Comparison of ENCODE assay signal across 35 cellular contexts in the genomic region with DNA sequence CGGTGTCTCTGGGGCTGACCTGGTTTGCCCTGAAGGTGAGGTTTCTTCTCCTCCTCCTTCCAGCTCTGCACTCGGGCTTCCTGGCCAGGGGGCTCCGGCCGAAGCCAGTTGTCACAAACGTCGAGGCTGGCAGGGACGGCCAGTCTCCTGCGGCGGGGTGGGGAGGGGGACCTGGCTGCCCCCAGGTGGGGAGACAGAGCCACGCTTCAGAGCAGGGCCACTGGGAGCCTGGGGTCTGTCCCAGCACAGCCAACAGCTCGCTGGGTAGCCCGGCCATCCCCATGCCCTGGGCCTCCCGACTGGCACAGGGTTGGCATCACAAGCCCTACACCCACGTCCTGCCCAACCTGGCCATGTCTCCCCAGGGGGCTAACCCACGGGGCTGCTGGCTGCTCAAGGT.
"Had no signal": no experiment of that assay in that cellular context is flagged by ENCODE, and none has a peak within 500 bp of the region (broad histone marks: within the 10 kb centered on the region; RNA-seq: fewer than 3 reads in every experiment).

No MANE protein-coding gene starts in this region.

- H3K9me3 ChIP-seq: MG63 had no signal

- H3K4me3 ChIP-seq: MG63 had no signal

- H3K27me3 ChIP-seq: MG63 had no signal

- DNase-seq: Kasumi-1, MG63, MM.1S, MV-4-11, NCI-H1048, NCI-H1092, NCI-H1092 treated with DMSO at 0.1 percent for 48 hours, NCI-H1105, NCI-H1105 treated with DMSO at 0.1 percent for 48 hours, NCI-H1417, NCI-H1417 treated with DMSO at 0.1 percent for 48 hours, NCI-H1436, NCI-H1436 treated with DMSO at 0.1 percent for 48 hours, NCI-H146, NCI-H1694, NCI-H1694 treated with DMSO at 0.1 percent for 48 hours, NCI-H187, NCI-H187 treated with DMSO at 0.1 percent for 48 hours, NCI-H1930, NCI-H2029, NCI-H2029 treated with DMSO at 0.1 percent for 48 hours, NCI-H2081, NCI-H2081 treated with DMSO at 0.1 percent for 48 hours, NCI-H2107, NCI-H2171, NCI-H2171 treated with DMSO at 0.1 percent for 48 hours, NCI-H2227 treated with DMSO at 0.1 percent for 48 hours, NCI-H226, NCI-H345, NCI-H446, NCI-H446 treated with DMSO at 0.1 percent for 48 hours, NCI-H510A, NCI-H510A treated with DMSO at 0.1 percent for 48 hours, NCI-H524, NCI-H524 treated with DMSO at 0.1 percent for 48 hours had no signal
